Comparison of ENCODE assay signal across 1 cellular context in the genomic region with DNA sequence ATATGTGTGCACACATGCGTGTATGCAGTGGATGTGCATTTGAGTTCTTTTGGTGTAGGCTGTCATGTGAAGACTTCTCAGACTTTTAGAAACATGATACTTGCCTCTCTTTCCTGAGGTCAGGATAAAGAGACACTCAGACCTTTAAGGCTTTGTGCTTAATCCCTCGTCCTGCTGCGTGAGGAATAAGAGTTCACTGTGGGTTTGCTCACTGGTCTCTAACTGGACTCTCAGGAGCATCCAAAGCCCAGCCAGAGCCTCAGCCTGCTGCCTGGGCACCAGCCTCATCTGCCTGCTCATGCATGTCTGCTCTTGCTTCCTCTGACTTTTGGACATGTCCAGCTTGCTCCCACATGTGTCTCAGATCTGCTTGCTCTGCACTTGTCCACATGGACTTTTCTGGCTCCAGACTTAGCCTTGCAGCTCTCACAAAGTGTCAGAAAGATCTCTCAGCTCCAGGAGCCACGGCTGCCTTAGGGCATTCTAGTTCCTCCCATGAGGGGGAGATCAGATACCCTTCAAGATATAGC.
TF ChIP-seq lines count a peak whose summit lies in the region.

No MANE protein-coding gene starts in this region.

TF ChIP-seq in IMR-90, 13 proteins besides CTCF, POLR2A, EP300 and RAD21:
- TF ChIP-seq, protein P1, sequence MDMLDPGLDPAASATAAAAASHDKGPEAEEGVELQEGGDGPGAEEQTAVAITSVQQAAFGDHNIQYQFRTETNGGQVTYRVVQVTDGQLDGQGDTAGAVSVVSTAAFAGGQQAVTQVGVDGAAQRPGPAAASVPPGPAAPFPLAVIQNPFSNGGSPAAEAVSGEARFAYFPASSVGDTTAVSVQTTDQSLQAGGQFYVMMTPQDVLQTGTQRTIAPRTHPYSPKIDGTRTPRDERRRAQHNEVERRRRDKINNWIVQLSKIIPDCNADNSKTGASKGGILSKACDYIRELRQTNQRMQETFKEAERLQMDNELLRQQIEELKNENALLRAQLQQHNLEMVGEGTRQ (IDR thresholded peaks at IDR 0.05; ENCODE audit: low read depth, low read length) = no peak
- no peak for TF ChIP-seq MAFK (IDR thresholded peaks at IDR 0.05; ENCODE audit: low read depth, low read length)
- TF ChIP-seq SMC3 (IDR thresholded peaks at IDR 0.05; ENCODE audit: low read depth, low read length) = no peak
- no peak for TF ChIP-seq CHD1 (IDR thresholded peaks at IDR 0.05; ENCODE audit: low read depth, low read length)
- no peak for TF ChIP-seq RCOR1 (IDR thresholded peaks at IDR 0.05; ENCODE audit: insufficient replicate concordance, low read length)
- TF ChIP-seq MAZ (IDR thresholded peaks at IDR 0.05; ENCODE audit: borderline replicate concordance, low read depth, low read length) = no peak
- TF ChIP-seq RFX5 (IDR thresholded peaks at IDR 0.05; ENCODE audit: low read depth, low read length) = no peak
- TF ChIP-seq MXI1 (IDR thresholded peaks at IDR 0.05; ENCODE audit: borderline replicate concordance, low read depth, low read length) = no peak
- TF ChIP-seq CEBPB (IDR thresholded peaks at IDR 0.05; ENCODE audit: low read depth, low read length) = no peak
- TF ChIP-seq NFE2L2 (IDR thresholded peaks at IDR 0.05; ENCODE audit: low read depth, low read length) = no peak
- TF ChIP-seq FOS (IDR thresholded peaks at IDR 0.05; ENCODE audit: low read depth, low read length) = no peak
- TF ChIP-seq, protein P2, sequence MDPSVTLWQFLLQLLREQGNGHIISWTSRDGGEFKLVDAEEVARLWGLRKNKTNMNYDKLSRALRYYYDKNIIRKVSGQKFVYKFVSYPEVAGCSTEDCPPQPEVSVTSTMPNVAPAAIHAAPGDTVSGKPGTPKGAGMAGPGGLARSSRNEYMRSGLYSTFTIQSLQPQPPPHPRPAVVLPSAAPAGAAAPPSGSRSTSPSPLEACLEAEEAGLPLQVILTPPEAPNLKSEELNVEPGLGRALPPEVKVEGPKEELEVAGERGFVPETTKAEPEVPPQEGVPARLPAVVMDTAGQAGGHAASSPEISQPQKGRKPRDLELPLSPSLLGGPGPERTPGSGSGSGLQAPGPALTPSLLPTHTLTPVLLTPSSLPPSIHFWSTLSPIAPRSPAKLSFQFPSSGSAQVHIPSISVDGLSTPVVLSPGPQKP (IDR thresholded peaks at IDR 0.05; ENCODE audit: borderline replicate concordance, low read depth, low read length) = no peak
